Comparison of ENCODE assay signal across 8 cellular contexts in genomic region chr1:184002071-184002470, GRCh38. TPM values are rescaled to one million over a fixed set of nuclear protein-coding genes. Genes with fewer than 3 reads are reported as not detected.
A peak's percentile ranks its signal among the peaks of the same experiment; 100 is the strongest.
DNase-seq lines count a peak whose midpoint lies in the region; ATAC-seq and TF ChIP-seq lines count a peak whose summit lies in the region.

No MANE protein-coding gene starts in this region.

- no peaks in the 10 kb centered on the region for H4K20me1 ChIP-seq in GM23248 (ENCODE audit: insufficient read depth)

- 44 to 49% methylated on average over 2 of the region's 2 CpGs for WGBS in GM23248 (ENCODE audit: low coverage in 1 of 2, low lambda C conversion rate in 2 of 2, missing lambda C conversion rate in 2 of 2), 2 experiments

- H3K4me3 ChIP-seq in GM23248 (peak overlapping the region; percentile 33; the same call in 1 of the 2 replicates), foreskin fibroblast (ENCODE audit: low read depth in 1 of 2, low read length in 2 of 2) (no peak overlapping the region)

- no peaks in the 10 kb centered on the region for H3K79me2 ChIP-seq in GM23248 (ENCODE audit: insufficient read depth)

- H3K9me3 ChIP-seq in GM23248 (ENCODE audit: low read depth), result no peaks in the 10 kb centered on the region

- intact Hi-C loops in posterior cingulate gyrus (cut with DNase I), result no loop called here

- in situ Hi-C loops in GM23248 (cut with MboI), result no loop called here

- H3K27me3 ChIP-seq in GM23248 (replicated peaks; ENCODE audit: insufficient read depth), result no peaks in the 10 kb centered on the region

- H3K9me2 ChIP-seq in GM23248 (ENCODE audit: insufficient read depth), result no peaks in the 10 kb centered on the region

- no peaks in the 10 kb centered on the region for H3K36me3 ChIP-seq in GM23248 (ENCODE audit: low read depth)

- H3K27ac ChIP-seq in GM23248, result peak overlapping the region; percentile 69

- H3K4me2 ChIP-seq in GM23248 (ENCODE audit: unreplicated experiment), result peak overlapping the region; percentile 74

- peaks cover 16% of the 10 kb centered on the region for H3K4me1 ChIP-seq in GM23248 (ENCODE audit: insufficient read depth)

- H2AFZ ChIP-seq in GM23248, result peak overlapping the region; percentile 36; the same call in 1 of the 2 replicates

- H3F3A ChIP-seq in GM23248 (ENCODE audit: insufficient read depth), result peaks cover 9% of the 10 kb centered on the region

- ATAC-seq in SK-N-SH treated with all-trans-retinoic acid at 6 μM for 48 hours (peak; percentile 99), GM18502 (IDR thresholded peaks at IDR 0.05; ENCODE audit: poor library complexity, unreplicated experiment) (no peak), GM21528 (IDR thresholded peaks at IDR 0.05; ENCODE audit: low FRiP score, unreplicated experiment) (no peak)

- peak; percentile 92 for DNase-seq in GM23248
- peak; percentile 77 to 87 for DNase-seq in foreskin fibroblast
- DNase-seq in posterior cingulate gyrus, result peak in 7 of 10 donors; percentile 30 to 92 (median 64)
- no peak for DNase-seq in GOT3 (lab: John Stamatoyannopoulos, UW)
- DNase-seq in stimulated activated CD4-positive, alpha-beta T cell treated with anti-CD3 and anti-CD28 coated beads, Interleukin-4, amount 100 ng/mL, for 24 hours, result no peak

- peak overlapping the region; percentile 35; the same call in 1 of the 2 replicates for H3K9ac ChIP-seq in GM23248

- TF ChIP-seq CTCF in foreskin fibroblast (IDR thresholded peaks at IDR 0.05; ENCODE audit: low read depth, low read length), result no peak

TF ChIP-seq in SK-N-SH treated with all-trans-retinoic acid at 6 μM for 48 hours, 23 proteins besides CTCF, POLR2A, EP300 and RAD21:
- TF ChIP-seq TSHZ2 (CRISPR knock-in tag; IDR thresholded peaks at IDR 0.05) (no peak), ZNF8 (CRISPR knock-in tag; IDR thresholded peaks at IDR 0.05) (no peak), GLIS3 (CRISPR knock-in tag; IDR thresholded peaks at IDR 0.05) (no peak), RARB (CRISPR knock-in tag; IDR thresholded peaks at IDR 0.05) (0 out of 2 replicates have a peak, but pooled peaks have one; percentile 58), SNAI2 (CRISPR knock-in tag; IDR thresholded peaks at IDR 0.05) (no peak), CSDC2 (CRISPR knock-in tag; IDR thresholded peaks at IDR 0.05) (no peak), ESRRG (CRISPR knock-in tag; IDR thresholded peaks at IDR 0.05) (no peak), ZNF70 (CRISPR knock-in tag; IDR thresholded peaks at IDR 0.05) (no peak), OSR1 (CRISPR knock-in tag; IDR thresholded peaks at IDR 0.05) (peak; percentile 95), CREB5 (CRISPR knock-in tag; IDR thresholded peaks at IDR 0.05; ENCODE audit: low read depth) (no peak), ZC3H10 (CRISPR knock-in tag; IDR thresholded peaks at IDR 0.05) (peak; percentile 70), TOX (CRISPR knock-in tag; IDR thresholded peaks at IDR 0.05; ENCODE audit: borderline replicate concordance) (peak; percentile 78; the same call in 1 of the 2 replicates)

RNA-seq across cellular contexts. Expression of gene COLGALT2, which starts 35.5 kb away (rescaled TPM):
- 1.4 and 2.7 TPM in 2 replicates for total RNA-seq in GM23248 (2014; rRNA removed; shearing (Covaris generic))
- 0.91 and 0.94 TPM in 2 replicates for polyA plus RNA-seq in GM23248 (2016; fragmentation: Nextera tagmentation; extraction: Ambion mirVana)

RNA-seq across cellular contexts. Expression of gene TSEN15, which starts 49.5 kb away (rescaled TPM):
- total RNA-seq in GM23248 (2014; rRNA removed; shearing (Covaris generic)), result 52.0 and 65.3 TPM in 2 replicates
- polyA plus RNA-seq in GM23248 (2016; fragmentation: Nextera tagmentation; extraction: Ambion mirVana), result 81.9 and 83.5 TPM in 2 replicates

Comparison
In these comparisons a context has a peak if more than half of its experiments do, and no peak if none do; other contexts are left out.
1. DNase-seq: peak in GM23248 (single experiment), foreskin fibroblast (2 of 2) and posterior cingulate gyrus (7 of 10); none in GOT3 (single experiment) and stimulated activated CD4-positive, alpha-beta T cell treated with anti-CD3 and anti-CD28 coated beads, Interleukin-4, amount 100 ng/mL, for 24 hours (single experiment).